8 cellular contexts compared by ENCODE assay signal in the genomic region with DNA sequence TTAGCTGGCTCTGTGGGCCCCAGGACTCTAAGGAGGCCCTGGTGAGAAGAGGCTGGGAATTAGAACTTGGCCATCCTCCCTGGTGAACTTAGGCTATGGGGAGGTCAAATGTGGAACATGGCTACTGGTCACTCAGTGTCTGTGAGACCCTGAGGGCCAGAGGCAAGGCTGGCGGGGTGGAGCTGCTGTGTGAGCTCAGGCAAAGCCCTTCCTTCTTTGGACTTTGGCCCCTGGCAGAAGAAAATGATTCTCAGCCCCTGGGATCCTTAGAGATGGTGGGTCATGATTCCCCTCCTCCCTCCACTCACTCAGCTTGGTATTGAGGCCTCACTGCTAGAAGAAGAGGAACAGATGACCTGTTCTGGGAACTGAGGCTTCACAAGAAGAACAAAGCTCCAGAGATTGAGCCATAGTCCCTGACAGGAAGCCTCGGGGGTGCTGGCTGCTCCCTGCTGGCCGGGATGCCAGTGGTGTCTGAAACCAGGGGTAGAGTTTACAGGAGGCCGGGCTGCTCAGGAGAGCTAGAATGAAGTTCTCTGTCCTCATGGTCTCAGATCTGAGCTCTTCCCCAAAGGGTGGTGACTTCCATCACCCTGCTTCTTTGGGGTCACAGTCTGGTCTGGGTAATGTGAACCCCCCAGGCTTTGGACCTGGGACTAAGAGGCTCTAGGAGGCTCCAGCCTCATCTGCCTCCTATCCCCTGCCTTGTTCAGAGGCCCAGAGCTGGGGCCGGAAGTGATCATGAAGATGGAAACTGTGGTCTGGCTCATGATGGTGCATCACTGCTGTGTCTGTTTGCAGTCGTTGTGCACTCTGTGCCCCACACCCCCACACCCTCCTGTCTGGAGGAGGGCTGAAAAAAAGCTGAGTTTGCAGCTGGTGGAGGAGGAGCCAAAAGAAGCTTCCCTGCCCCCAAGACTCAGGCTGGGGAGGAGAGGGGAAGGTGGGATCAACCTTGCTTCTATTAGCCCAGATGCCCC. TPM values are rescaled to one million over a fixed set of nuclear protein-coding genes. Genes with fewer than 3 reads are reported as not detected.
DNase-seq lines count a peak whose midpoint lies in the region; ATAC-seq, FAIRE-seq and TF ChIP-seq lines count a peak whose summit lies in the region.

No MANE protein-coding gene starts in this region.

- peak; percentile 81 for ATAC-seq in DND-41 (ENCODE audit: insufficient read depth, low read depth)
- peak; percentile 51 to 59 for ATAC-seq in activated T-cell treated with anti-CD3 and anti-CD28 coated beads, Interleukin-2, amount 50 U/mL, for 4 hours

- peak overlapping the region; percentile 14 for H3K4me2 ChIP-seq in DND-41 (ENCODE audit: insufficient read depth, low read length)

- H3K4me1 Mint-ChIP-seq in activated T-cell treated with anti-CD3 and anti-CD28 coated beads, Interleukin-2, amount 50 U/mL, for 4 hours (ENCODE audit: low read depth): peaks cover 75% of the 10 kb centered on the region

- H3K36me3 ChIP-seq in DND-41 (ENCODE audit: insufficient read depth, low read length): peaks cover 17% of the 10 kb centered on the region; the same call in 1 of the 2 replicates

- peak overlapping the region; percentile 48 for H3K9ac ChIP-seq in DND-41 (ENCODE audit: low read depth, low read length)

- H3K27ac ChIP-seq in DND-41 (ENCODE audit: low read length): peak overlapping the region; percentile 89

- no peaks in the 10 kb centered on the region for H3K27me3 Mint-ChIP-seq in activated T-cell treated with anti-CD3 and anti-CD28 coated beads, Interleukin-2, amount 50 U/mL, for 4 hours (ENCODE audit: low read depth)

- no peak overlapping the region for H3K4me3 ChIP-seq in DND-41 (ENCODE audit: low read depth in 1 of 2, low read length in 2 of 2)
- H3K4me3 ChIP-seq in fibroblast of pulmonary artery (replicated peaks; ENCODE audit: low read depth, low read length): peak overlapping the region; percentile 67

- H3K36me3 Mint-ChIP-seq in activated T-cell treated with anti-CD3 and anti-CD28 coated beads, Interleukin-2, amount 50 U/mL, for 4 hours (ENCODE audit: insufficient read depth): peaks cover 33% of the 10 kb centered on the region

- H3K79me2 ChIP-seq in DND-41 (ENCODE audit: insufficient read depth, low read length): no peaks in the 10 kb centered on the region

- no peaks in the 10 kb centered on the region for H3K27me3 ChIP-seq in DND-41 (ENCODE audit: insufficient read depth, low read length, poor library complexity)

- H2AFZ ChIP-seq in DND-41 (ENCODE audit: low read depth, low read length): peak overlapping the region; percentile 61

- H3K9me3 ChIP-seq in DND-41 (ENCODE audit: insufficient read depth, low read length, severe bottlenecking): no peaks in the 10 kb centered on the region

- H3K4me3 Mint-ChIP-seq in activated T-cell treated with anti-CD3 and anti-CD28 coated beads, Interleukin-2, amount 50 U/mL, for 4 hours: peak overlapping the region; percentile 71

- intact Hi-C loops in posterior vena cava (cut with DNase I): no loop called here

- H3K9me3 Mint-ChIP-seq in activated T-cell treated with anti-CD3 and anti-CD28 coated beads, Interleukin-2, amount 50 U/mL, for 4 hours: no peaks in the 10 kb centered on the region

- peak; percentile 88 for DNase-seq in DND-41
- DNase-seq in HCEC 1CT: peak; percentile 79
- peak; percentile 53 to 68 for DNase-seq in NOMO-1 (lab: John Stamatoyannopoulos, UW; ENCODE audit: unreplicated experiment in 2 of 2)
- peak; percentile 82 for DNase-seq in activated T-cell treated with anti-CD3 and anti-CD28 coated beads, Interleukin-2, amount 50 U/mL, for 4 hours
- DNase-seq in fibroblast of pulmonary artery (ENCODE audit: low read depth): peak; percentile 86
- peak; percentile 91 for DNase-seq in posterior vena cava (ENCODE audit: low spot score)
- peak; percentile 57 for DNase-seq in urothelium cell line (ENCODE audit: low spot score)
- no peak for DNase-seq in HTR-8/SVneo (ENCODE audit: insufficient read length, low spot score)

- H4K20me1 ChIP-seq in DND-41 (ENCODE audit: insufficient read depth, low read length): no peaks in the 10 kb centered on the region

- TF ChIP-seq CTCF in DND-41 (IDR thresholded peaks at IDR 0.05; ENCODE audit: borderline replicate concordance, extremely low read depth, low read length, poor library complexity, severe bottlenecking) (no peak), fibroblast of pulmonary artery (IDR thresholded peaks at IDR 0.05; ENCODE audit: low read length, missing control alignments) (peak; percentile 25)

- H3K4me1 ChIP-seq in DND-41 (ENCODE audit: insufficient read depth, low read length): peaks cover 37% of the 10 kb centered on the region

- FAIRE-seq in urothelium cell line (lab: Jason Lieb, UNC) (no peak), HTR-8/SVneo (lab: Jason Lieb, UNC) (no peak)

RNA-seq across cellular contexts. Expression of gene BTBD19, which starts 0.9 kb away (rescaled TPM):
- total RNA-seq in activated T-cell treated with anti-CD3 and anti-CD28 coated beads, Interleukin-2, amount 50 U/mL, for 4 hours: 10 to 100 TPM in 1 of 3 donors, 1 to 10 TPM in 2; 8.2 to 14.0 (median 8.3) TPM
- total RNA-seq in posterior vena cava: 10 to 100 TPM; 13.5 to 22.2 TPM

RNA-seq across cellular contexts. Expression of gene DYNLT4, which starts 2.1 kb away (rescaled TPM):
- not detected for total RNA-seq in activated T-cell treated with anti-CD3 and anti-CD28 coated beads, Interleukin-2, amount 50 U/mL, for 4 hours
- total RNA-seq in posterior vena cava: not detected

RNA-seq across cellular contexts. Expression of gene PLK3, which starts 9.1 kb away (rescaled TPM):
- total RNA-seq in activated T-cell treated with anti-CD3 and anti-CD28 coated beads, Interleukin-2, amount 50 U/mL, for 4 hours: 100 to 1,000 TPM; 186 to 239 (median 203) TPM
- total RNA-seq in posterior vena cava: 10 to 100 TPM; 20.1 to 32.7 TPM

RNA-seq across cellular contexts. Expression of gene BEST4, which starts 21.3 kb away (rescaled TPM):
- total RNA-seq in activated T-cell treated with anti-CD3 and anti-CD28 coated beads, Interleukin-2, amount 50 U/mL, for 4 hours: under 1 TPM; 0.53 to 0.63 (median 0.57) TPM
- total RNA-seq in posterior vena cava: under 1 TPM; 0.37 to 0.38 TPM

RNA-seq across cellular contexts. Expression of gene PTCH2, which starts 33.8 kb away (rescaled TPM):
- total RNA-seq in activated T-cell treated with anti-CD3 and anti-CD28 coated beads, Interleukin-2, amount 50 U/mL, for 4 hours: 1 to 10 TPM; 1.4 to 1.9 (median 1.6) TPM
- total RNA-seq in posterior vena cava: 1 to 10 TPM; 1.6 to 2.1 TPM

Comparison
In these comparisons a context has a peak if more than half of its experiments do, and no peak if none do; other contexts are left out.
1. RNA of gene PLK3, which starts 9.1 kb away (total RNA-seq): 186 to 239 TPM in activated T-cell treated with anti-CD3 and anti-CD28 coated beads, Interleukin-2, amount 50 U/mL, for 4 hours; 20.1 to 32.7 TPM in posterior vena cava; every median in the first group is over 4 times any median in the second.